ENCODE assay signal across 10 cellular contexts in the genomic region with DNA sequence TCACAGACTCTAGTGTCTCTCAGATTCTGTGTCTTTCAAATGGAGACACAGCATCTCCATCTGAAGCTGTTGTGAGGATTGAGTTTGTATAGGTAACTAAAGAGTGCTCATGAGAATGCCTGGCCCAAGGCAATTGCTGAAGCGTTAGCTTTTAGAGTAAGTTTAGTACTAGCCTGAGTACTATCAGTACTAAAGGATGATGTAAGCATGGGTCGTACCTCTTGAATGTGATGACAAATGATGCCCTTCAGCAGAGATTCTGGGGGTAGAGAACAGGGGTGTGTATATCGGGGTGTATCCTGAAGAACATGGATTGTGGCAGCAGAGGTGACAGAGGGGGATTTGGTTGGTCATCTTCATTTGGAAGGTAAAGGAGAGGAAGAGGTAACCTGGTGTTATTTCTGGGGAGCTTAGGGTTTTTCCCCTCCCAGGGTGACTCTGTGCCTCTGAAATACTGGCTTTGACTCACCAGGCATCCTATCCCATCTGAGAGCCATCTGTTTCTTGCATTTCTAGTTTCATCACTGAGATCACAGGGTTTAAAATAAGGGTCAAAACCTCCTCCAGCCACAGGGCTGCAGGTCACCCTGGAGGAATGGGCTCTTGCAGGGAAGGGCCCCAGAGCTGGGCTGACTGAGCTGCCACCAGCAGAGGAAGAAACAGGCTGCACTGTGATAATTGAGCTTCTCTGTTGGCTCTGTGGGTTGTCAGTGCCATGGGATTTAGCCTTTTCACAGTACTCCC.
A peak's percentile ranks its signal among the peaks of the same experiment; 100 is the strongest.
DNase-seq lines count a peak whose midpoint lies in the region; ATAC-seq, FAIRE-seq and TF ChIP-seq lines count a peak whose summit lies in the region.
"Had no signal": no experiment of that assay in that cellular context is flagged by ENCODE, and none has a peak within 500 bp of the region (broad histone marks: within the 10 kb centered on the region; RNA-seq: fewer than 3 reads in every experiment).

No MANE protein-coding gene starts in this region.

- H3K4me3 ChIP-seq in fibroblast of the aortic adventitia (ENCODE audit: low read depth, low read length) (no peak overlapping the region), Karpas-422 (ENCODE audit: low read length) (no peak overlapping the region)

- CTCF ChIA-PET in GM10248 (lab: Yijun Ruan, JAX), result interaction anchor here (0.9 to 1.1 kb wide), 2 partner anchors 31 to 104 kb away, joined by 3 read pairs; no protein-coding TSS in a partner anchor

- H3K4me2 ChIP-seq in Karpas-422 (ENCODE audit: low read depth, low read length, poor library complexity, severe bottlenecking), result no peak overlapping the region

- no peaks in the 10 kb centered on the region for H3K79me2 ChIP-seq in Karpas-422 (ENCODE audit: low read length)

- ATAC-seq in GM21367 (IDR thresholded peaks at IDR 0.05; ENCODE audit: unreplicated experiment), result peak; percentile 53
- peak; percentile 54 for ATAC-seq in HG03175 (IDR thresholded peaks at IDR 0.05; ENCODE audit: unreplicated experiment)

- DNase-seq in GM10248 (ENCODE audit: extremely low spot score) (peak; percentile 21), fibroblast of the aortic adventitia (ENCODE audit: low read depth) (peak; percentile 31), activated gamma-delta T cell treated with Interleukin-2 at 50 U/mL for 16 hours (no peak), urothelium cell line (ENCODE audit: low spot score) (no peak), Karpas-422 (no peak), HTR-8/SVneo (ENCODE audit: insufficient read length, low spot score) (no peak)
- DNase-seq: NCI-H774 had no signal

- H3K27me3 ChIP-seq in Karpas-422 (ENCODE audit: low read length), result no peaks in the 10 kb centered on the region

- POLR2A ChIA-PET in GM10248 (lab: Yijun Ruan, JAX), result no interaction called here

- TF ChIP-seq CTCF in GM10248 (IDR thresholded peaks at IDR 0.05; ENCODE audit: control extremely low read depth, extremely low read depth, low read depth, missing control alignments) (no peak), fibroblast of the aortic adventitia (IDR thresholded peaks at IDR 0.05; ENCODE audit: insufficient read depth, low read length) (no peak)

- H3K9ac ChIP-seq in Karpas-422 (ENCODE audit: low read length), result no peak overlapping the region

- no peaks in the 10 kb centered on the region for H3K9me2 ChIP-seq in Karpas-422 (replicated peaks; ENCODE audit: insufficient read depth, low read length)

- H3K27ac ChIP-seq in Karpas-422 (ENCODE audit: low read length), result no peak overlapping the region
- H3K27ac ChIP-seq: WERI-Rb-1 had no signal

- no peaks in the 10 kb centered on the region for H3K4me1 ChIP-seq in Karpas-422 (ENCODE audit: low read length)

- no peak overlapping the region for H2AFZ ChIP-seq in Karpas-422 (ENCODE audit: low read length)

- no peaks in the 10 kb centered on the region for H3K9me3 ChIP-seq in Karpas-422 (ENCODE audit: low read length)

- H3K36me3 ChIP-seq in Karpas-422 (ENCODE audit: insufficient read depth, low read length), result no peaks in the 10 kb centered on the region
- H3K36me3 ChIP-seq: WERI-Rb-1 had no signal

- H4K20me1 ChIP-seq in Karpas-422 (ENCODE audit: insufficient read depth, low read depth, low read length), result no peaks in the 10 kb centered on the region

- FAIRE-seq in urothelium cell line (lab: Jason Lieb, UNC), result no peak
- FAIRE-seq in HTR-8/SVneo (lab: Jason Lieb, UNC), result no peak

Comparison
In these comparisons a context has a peak if more than half of its experiments do, and no peak if none do; other contexts are left out.
1. DNase-seq: peak in GM10248 (single experiment) and fibroblast of the aortic adventitia (single experiment); none in activated gamma-delta T cell treated with Interleukin-2 at 50 U/mL for 16 hours (single experiment), urothelium cell line (single experiment), Karpas-422 (single experiment) and HTR-8/SVneo (single experiment).